ENCODE assay signal across 22 cellular contexts in the genomic region with DNA sequence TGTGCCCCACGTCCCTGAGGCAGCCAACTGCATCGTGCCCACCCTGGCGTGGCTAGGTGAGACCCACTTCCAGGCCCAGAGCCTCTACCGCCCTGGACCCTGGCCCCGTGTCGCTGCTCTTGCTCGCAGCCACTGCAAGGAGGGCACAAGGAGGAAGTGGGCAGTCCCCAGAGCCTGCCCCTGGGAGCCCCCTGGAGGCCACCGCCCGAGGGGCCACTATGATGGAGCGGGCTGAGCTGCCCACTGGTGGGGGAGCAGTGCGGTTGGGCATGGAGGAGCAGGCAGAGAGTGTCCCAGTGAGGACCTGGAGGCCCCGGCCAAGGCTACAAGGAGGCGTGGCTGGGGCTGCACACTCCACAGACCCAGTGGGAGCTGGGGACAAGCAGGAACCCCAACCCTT.
DNase-seq lines count a peak whose midpoint lies in the region; ATAC-seq, FAIRE-seq and TF ChIP-seq lines count a peak whose summit lies in the region.
"Had no signal": no experiment of that assay in that cellular context is flagged by ENCODE, and none has a peak within 500 bp of the region (broad histone marks: within the 10 kb centered on the region; RNA-seq: fewer than 3 reads in every experiment).

No MANE protein-coding gene starts in this region.

- H3K79me2 ChIP-seq in H9 (ENCODE audit: insufficient read depth, low read length) (no peaks in the 10 kb centered on the region), OCI-LY3 (ENCODE audit: low read length) (no peaks in the 10 kb centered on the region)

- H2BK120ac ChIP-seq in H9 (ENCODE audit: low read depth, low read length, poor library complexity, severe bottlenecking): no peak overlapping the region
- no peak overlapping the region for H2BK120ac ChIP-seq in mesenchymal stem cell (ENCODE audit: low read depth, low read length)

- H3K4me3 ChIP-seq in OCI-LY3 (ENCODE audit: low read length): peak overlapping the region; percentile 80
- H3K4me3 ChIP-seq in mesenchymal stem cell (ENCODE audit: insufficient read depth in 1 of 2, low read depth in 1 of 2, low read length in 2 of 2): no peak overlapping the region
- H3K4me3 ChIP-seq: GM12878 had no signal

- intact Hi-C loops in activated T-helper 1 cell treated with anti-CD3 and anti-CD28 coated beads, Interleukin-12 subunit alpha, Interleukin-12 subunit beta, Interleukin-2, Interleukin-4 antibody, amounts not matched to agents 30 ng/mL and 10 ng/mL and 1 ng/mL, durations not matched to agents 14 hours and 24 hours and 36 hours (cut with micrococcal nuclease): no loop called here

- H3T11ph ChIP-seq in H9 (ENCODE audit: low read length): no peak overlapping the region

- no peak overlapping the region for H3K4me3 Mint-ChIP-seq in H9
- H3K4me3 Mint-ChIP-seq in stimulated activated effector memory CD8-positive, alpha-beta T cell treated with anti-CD3 and anti-CD28 coated beads, Interleukin-12 subunit alpha, Interleukin-12 subunit beta, amount 100 ng/mL, for 72 hours: no peak overlapping the region
- no peak overlapping the region for H3K4me3 Mint-ChIP-seq in activated T-helper 17 cell treated with anti-CD3 and anti-CD28 coated beads, Interleukin-2, amount 50 U/mL, for 72 hours
- H3K4me3 Mint-ChIP-seq in activated T-helper 1 cell treated with anti-CD3 and anti-CD28 coated beads, Interleukin-12 subunit alpha, Interleukin-12 subunit beta, Interleukin-2, Interleukin-4 antibody, amounts not matched to agents 30 ng/mL and 10 ng/mL and 1 ng/mL, durations not matched to agents 14 hours and 24 hours and 36 hours: no peak overlapping the region
- H3K4me3 Mint-ChIP-seq: CD4-positive, alpha-beta memory T cell had no signal

- H4K8ac ChIP-seq in H9 (replicated peaks; ENCODE audit: insufficient read length, low read depth, low read length) (no peak overlapping the region), mesenchymal stem cell (ENCODE audit: low read length) (no peak overlapping the region)

- no peak overlapping the region for H3K4me2 ChIP-seq in H9 (ENCODE audit: insufficient read depth, insufficient read length, low read length)
- peak overlapping the region; percentile 87 for H3K4me2 ChIP-seq in OCI-LY3 (ENCODE audit: low read length)
- no peak overlapping the region for H3K4me2 ChIP-seq in mesenchymal stem cell (ENCODE audit: low read length, poor library complexity, severe bottlenecking)

- no peak overlapping the region for H3K23ac ChIP-seq in H9 (ENCODE audit: insufficient read length, low read depth, low read length)
- no peak overlapping the region for H3K23ac ChIP-seq in mesenchymal stem cell (ENCODE audit: low read length in 2 of 2)

- peak; percentile 13 for ATAC-seq in stimulated activated effector memory CD8-positive, alpha-beta T cell treated with anti-CD3 and anti-CD28 coated beads, Interleukin-12 subunit alpha, Interleukin-12 subunit beta, amount 100 ng/mL, for 72 hours
- ATAC-seq in HG03354 (IDR thresholded peaks at IDR 0.05; ENCODE audit: poor library complexity, severe bottlenecking, unreplicated experiment): no peak
- ATAC-seq in activated T-helper 17 cell treated with anti-CD3 and anti-CD28 coated beads, Interleukin-2, amount 50 U/mL, for 72 hours (replicated peaks): no peak
- ATAC-seq: Panc1 had no signal

- no peak for FAIRE-seq in RCC 7860 (lab: Jason Lieb, UNC)
- FAIRE-seq: GM12878 had no signal

- H3K56ac ChIP-seq in H9 (ENCODE audit: insufficient read length, low read depth, low read length): no peak overlapping the region

- no peak overlapping the region for H4K91ac ChIP-seq in H9 (ENCODE audit: insufficient read length, low read depth, low read length)
- H4K91ac ChIP-seq in mesenchymal stem cell (ENCODE audit: low read length): peak overlapping the region; percentile 73

- H3K79me1 ChIP-seq in H9 (ENCODE audit: insufficient read depth, low read depth, low read length, poor library complexity, severe bottlenecking): no peaks in the 10 kb centered on the region
- no peaks in the 10 kb centered on the region for H3K79me1 ChIP-seq in mesenchymal stem cell (replicated peaks; ENCODE audit: low read length, poor library complexity, severe bottlenecking)

- no CpG with 5 or more reads among the region's 13 CpGs for WGBS in H9 (ENCODE audit: extremely low coverage, insufficient read length, low lambda C conversion rate)
- 90% methylated on average over 13 of the region's 13 CpGs for WGBS in mesenchymal stem cell

- H2AFZ ChIP-seq in H9 (ENCODE audit: low read length) (no peak overlapping the region), OCI-LY3 (ENCODE audit: low read depth, low read length) (peak overlapping the region; percentile 32; the same call in 1 of the 2 replicates), mesenchymal stem cell (ENCODE audit: low read depth, low read length) (no peak overlapping the region)

- H4K5ac ChIP-seq in H9 (ENCODE audit: insufficient read length, low read depth, low read length): no peak overlapping the region

- no peak overlapping the region for H3K9ac ChIP-seq in H9 (ENCODE audit: extremely low read depth, insufficient read length, low read length)
- peak overlapping the region; percentile 74 for H3K9ac ChIP-seq in OCI-LY3 (ENCODE audit: low read length)
- no peak overlapping the region for H3K9ac ChIP-seq in mesenchymal stem cell (ENCODE audit: low read length)

- DNase-seq in H9 (peak; percentile 60), mesenchymal stem cell (no peak), RCC 7860 (ENCODE audit: low spot score) (no peak)
- no peak for DNase-seq in stimulated activated effector memory CD8-positive, alpha-beta T cell treated with anti-CD3 and anti-CD28 coated beads, Interleukin-12 subunit alpha, Interleukin-12 subunit beta, amount 100 ng/mL, for 72 hours (ENCODE audit: low spot score in 2 of 2)
- no peak for DNase-seq in activated T-helper 1 cell treated with anti-CD3 and anti-CD28 coated beads, Interleukin-12 subunit alpha, Interleukin-12 subunit beta, Interleukin-2, Interleukin-4 antibody, amounts not matched to agents 30 ng/mL and 10 ng/mL and 1 ng/mL, durations not matched to agents 14 hours and 24 hours and 36 hours (ENCODE audit: low spot score)
- DNase-seq: C1 segment of cervical spinal cord; CD4-positive, alpha-beta memory T cell; COR-L47; DMS79; EL; GDM1; NCI-H1092 treated with DMSO at 0.1 percent for 48 hours; NCI-H1436; NCI-H1930; NCI-H2107; NCI-H526 had no signal

- H3K14ac ChIP-seq in H9 (ENCODE audit: insufficient read depth, low read length) (no peak overlapping the region), mesenchymal stem cell (ENCODE audit: low read length in 2 of 2) (peak overlapping the region in 1 of 2 experiments; percentile 69)

- H3K9me3 ChIP-seq in H9 (ENCODE audit: control insufficient read depth, low read depth, low read length): no peaks in the 10 kb centered on the region
- no peaks in the 10 kb centered on the region for H3K9me3 ChIP-seq in OCI-LY3 (ENCODE audit: insufficient read depth, low read length)
- no peaks in the 10 kb centered on the region for H3K9me3 ChIP-seq in mesenchymal stem cell (ENCODE audit: control insufficient read depth, low read length)

- H3K4ac ChIP-seq in H9 (ENCODE audit: low read depth, low read length) (no peak overlapping the region), mesenchymal stem cell (ENCODE audit: low read depth in 1 of 2, low read length in 2 of 2) (no peak overlapping the region)

- H2BK5ac ChIP-seq in H9 (ENCODE audit: insufficient read length, low read length) (no peak overlapping the region), mesenchymal stem cell (ENCODE audit: low read depth, low read length, poor library complexity, severe bottlenecking) (no peak overlapping the region)

- no peak overlapping the region for H2BK20ac ChIP-seq in H9 (ENCODE audit: low read depth, low read length, poor library complexity, severe bottlenecking)

- H3K27me3 ChIP-seq in H9 (ENCODE audit: insufficient read depth, low read length) (no peaks in the 10 kb centered on the region), OCI-LY3 (ENCODE audit: low read depth, low read length) (no peaks in the 10 kb centered on the region), mesenchymal stem cell (ENCODE audit: control insufficient read depth in 1 of 2, insufficient read depth in 1 of 2, low read length in 2 of 2) (no peaks in the 10 kb centered on the region)

- no peaks in the 10 kb centered on the region; a peak in 1 of 7 replicates for H3K36me3 Mint-ChIP-seq in H9 (ENCODE audit: insufficient read depth in 1 of 3, low read depth in 3 of 3)
- H3K36me3 Mint-ChIP-seq in stimulated activated effector memory CD8-positive, alpha-beta T cell treated with anti-CD3 and anti-CD28 coated beads, Interleukin-12 subunit alpha, Interleukin-12 subunit beta, amount 100 ng/mL, for 72 hours: no peaks in the 10 kb centered on the region
- H3K36me3 Mint-ChIP-seq in activated T-helper 17 cell treated with anti-CD3 and anti-CD28 coated beads, Interleukin-2, amount 50 U/mL, for 72 hours (ENCODE audit: low read depth): no peaks in the 10 kb centered on the region
- no peaks in the 10 kb centered on the region for H3K36me3 Mint-ChIP-seq in activated T-helper 1 cell treated with anti-CD3 and anti-CD28 coated beads, Interleukin-12 subunit alpha, Interleukin-12 subunit beta, Interleukin-2, Interleukin-4 antibody, amounts not matched to agents 30 ng/mL and 10 ng/mL and 1 ng/mL, durations not matched to agents 14 hours and 24 hours and 36 hours (ENCODE audit: low read depth)
- H3K36me3 Mint-ChIP-seq: CD4-positive, alpha-beta memory T cell had no signal

- TF ChIP-seq CTCF in H9 (conservative IDR thresholded peaks at IDR 0.05) (peak; percentile 27; the same call in 1 of the 3 replicates), OCI-LY3 (IDR thresholded peaks at IDR 0.05; ENCODE audit: low read depth, low read length) (peak; percentile 27)

- H2AK5ac ChIP-seq in H9 (ENCODE audit: insufficient read length, low read length): no peak overlapping the region
- H2AK5ac ChIP-seq in mesenchymal stem cell (ENCODE audit: low read length, severe bottlenecking): no peak overlapping the region

- H3K36me3 ChIP-seq in OCI-LY3 (replicated peaks; ENCODE audit: low read depth, low read length): no peaks in the 10 kb centered on the region
- H3K36me3 ChIP-seq in mesenchymal stem cell (ENCODE audit: control insufficient read depth in 1 of 2, insufficient read depth in 2 of 2, low read depth in 1 of 2, low read length in 2 of 2): no peaks in the 10 kb centered on the region

- H3K4me1 ChIP-seq in H9 (ENCODE audit: insufficient read depth, low read length) (no peaks in the 10 kb centered on the region), OCI-LY3 (ENCODE audit: low read length) (peaks cover 21% of the 10 kb centered on the region), mesenchymal stem cell (ENCODE audit: control insufficient read depth, insufficient read depth, low read depth, low read length) (no peaks in the 10 kb centered on the region)

- no peak overlapping the region for H3K27ac Mint-ChIP-seq in H9
- H3K27ac Mint-ChIP-seq in stimulated activated effector memory CD8-positive, alpha-beta T cell treated with anti-CD3 and anti-CD28 coated beads, Interleukin-12 subunit alpha, Interleukin-12 subunit beta, amount 100 ng/mL, for 72 hours: no peak overlapping the region
- H3K27ac Mint-ChIP-seq in activated T-helper 17 cell treated with anti-CD3 and anti-CD28 coated beads, Interleukin-2, amount 50 U/mL, for 72 hours: no peak overlapping the region
- H3K27ac Mint-ChIP-seq in activated T-helper 1 cell treated with anti-CD3 and anti-CD28 coated beads, Interleukin-12 subunit alpha, Interleukin-12 subunit beta, Interleukin-2, Interleukin-4 antibody, amounts not matched to agents 30 ng/mL and 10 ng/mL and 1 ng/mL, durations not matched to agents 14 hours and 24 hours and 36 hours: no peak overlapping the region
- H3K27ac Mint-ChIP-seq: CD4-positive, alpha-beta memory T cell had no signal

- H3K4me1 Mint-ChIP-seq in H9: peaks cover 8 to 28% of the 10 kb centered on the region in 2 experiments
- H3K4me1 Mint-ChIP-seq in stimulated activated effector memory CD8-positive, alpha-beta T cell treated with anti-CD3 and anti-CD28 coated beads, Interleukin-12 subunit alpha, Interleukin-12 subunit beta, amount 100 ng/mL, for 72 hours: peaks cover 16% of the 10 kb centered on the region
- H3K4me1 Mint-ChIP-seq in activated T-helper 17 cell treated with anti-CD3 and anti-CD28 coated beads, Interleukin-2, amount 50 U/mL, for 72 hours: peaks cover 6% of the 10 kb centered on the region
- no peaks in the 10 kb centered on the region for H3K4me1 Mint-ChIP-seq in activated T-helper 1 cell treated with anti-CD3 and anti-CD28 coated beads, Interleukin-12 subunit alpha, Interleukin-12 subunit beta, Interleukin-2, Interleukin-4 antibody, amounts not matched to agents 30 ng/mL and 10 ng/mL and 1 ng/mL, durations not matched to agents 14 hours and 24 hours and 36 hours (ENCODE audit: low read depth)

- H2BK15ac ChIP-seq in H9 (ENCODE audit: low read depth, low read length) (no peak overlapping the region), mesenchymal stem cell (ENCODE audit: low read depth, poor library complexity, severe bottlenecking) (no peak overlapping the region)

- H2BK12ac ChIP-seq in H9 (ENCODE audit: insufficient read length, low read depth, low read length) (no peak overlapping the region), mesenchymal stem cell (ENCODE audit: low read length in 2 of 2) (no peak overlapping the region)

- H3K27ac ChIP-seq in H9 (ENCODE audit: insufficient read length, low read depth, low read length) (no peak overlapping the region), OCI-LY3 (ENCODE audit: low read length) (peak overlapping the region; percentile 68), mesenchymal stem cell (ENCODE audit: low read length, poor library complexity, severe bottlenecking) (no peak overlapping the region)
- H3K27ac ChIP-seq: HL-60 had no signal

- H3K23me2 ChIP-seq in H9 (ENCODE audit: insufficient read length, low read depth, low read length, poor library complexity, severe bottlenecking): no peaks in the 10 kb centered on the region

- H3K18ac ChIP-seq in H9 (ENCODE audit: insufficient read length, low read depth, low read length): no peak overlapping the region
- H3K18ac ChIP-seq in mesenchymal stem cell (ENCODE audit: low read depth in 1 of 2, low read length in 2 of 2): no peak overlapping the region

- no peaks in the 10 kb centered on the region for H3K9me3 Mint-ChIP-seq in H9
- no peaks in the 10 kb centered on the region for H3K9me3 Mint-ChIP-seq in stimulated activated effector memory CD8-positive, alpha-beta T cell treated with anti-CD3 and anti-CD28 coated beads, Interleukin-12 subunit alpha, Interleukin-12 subunit beta, amount 100 ng/mL, for 72 hours
- H3K9me3 Mint-ChIP-seq in activated T-helper 17 cell treated with anti-CD3 and anti-CD28 coated beads, Interleukin-2, amount 50 U/mL, for 72 hours: no peaks in the 10 kb centered on the region
- no peaks in the 10 kb centered on the region for H3K9me3 Mint-ChIP-seq in activated T-helper 1 cell treated with anti-CD3 and anti-CD28 coated beads, Interleukin-12 subunit alpha, Interleukin-12 subunit beta, Interleukin-2, Interleukin-4 antibody, amounts not matched to agents 30 ng/mL and 10 ng/mL and 1 ng/mL, durations not matched to agents 14 hours and 24 hours and 36 hours
- H3K9me3 Mint-ChIP-seq: CD4-positive, alpha-beta memory T cell had no signal

- H4K20me1 ChIP-seq in H9 (ENCODE audit: control insufficient read depth, insufficient read depth, insufficient read length) (no peaks in the 10 kb centered on the region), OCI-LY3 (ENCODE audit: insufficient read depth, low read length) (no peaks in the 10 kb centered on the region)

- peaks cover 2% of the 10 kb centered on the region; the same call in 1 of the 2 replicates for H3K27me3 Mint-ChIP-seq in H9 (ENCODE audit: low read depth)
- no peaks in the 10 kb centered on the region for H3K27me3 Mint-ChIP-seq in activated T-helper 17 cell treated with anti-CD3 and anti-CD28 coated beads, Interleukin-2, amount 50 U/mL, for 72 hours
- peaks cover 4% of the 10 kb centered on the region for H3K27me3 Mint-ChIP-seq in activated T-helper 1 cell treated with anti-CD3 and anti-CD28 coated beads, Interleukin-12 subunit alpha, Interleukin-12 subunit beta, Interleukin-2, Interleukin-4 antibody, amounts not matched to agents 30 ng/mL and 10 ng/mL and 1 ng/mL, durations not matched to agents 14 hours and 24 hours and 36 hours (ENCODE audit: insufficient read depth)
- H3K27me3 Mint-ChIP-seq: CD4-positive, alpha-beta memory T cell had no signal
